In the genomic region with DNA sequence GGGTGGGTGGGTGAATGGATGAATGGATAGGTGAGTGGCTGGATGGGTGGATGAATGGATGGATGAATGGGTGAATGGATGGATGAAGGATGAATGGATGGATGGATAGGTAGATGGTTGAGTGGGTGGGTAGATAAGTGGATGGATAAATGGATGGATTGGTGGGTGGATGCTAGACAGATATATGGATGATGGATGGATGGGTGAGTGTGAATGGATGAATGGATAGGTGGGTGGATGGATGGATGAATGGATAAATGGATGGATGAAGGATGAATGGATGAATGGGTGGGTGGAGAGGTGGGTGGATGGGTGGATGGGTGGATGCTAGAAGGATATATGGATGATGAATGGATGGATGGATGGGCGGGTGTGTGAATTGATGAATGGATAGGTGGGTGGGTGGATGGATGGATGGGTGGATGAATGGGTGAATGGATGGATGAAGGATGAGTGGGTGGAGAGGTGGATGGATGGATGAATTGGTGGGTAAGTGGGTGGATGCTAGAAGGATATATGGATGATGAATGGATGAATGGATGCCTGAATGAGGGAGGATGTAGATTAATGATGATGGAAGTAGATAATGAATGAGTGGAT, we compare ENCODE assay signal across 1 cellular context.
TF ChIP-seq lines count a peak whose summit lies in the region.

No MANE protein-coding gene starts in this region.

TF ChIP-seq in IMR-90, 13 proteins besides CTCF, POLR2A, EP300 and RAD21 (continued from another document):
- TF ChIP-seq FOS (IDR thresholded peaks at IDR 0.05; ENCODE audit: low read depth, low read length) (no peak), CHD1 (IDR thresholded peaks at IDR 0.05; ENCODE audit: low read depth, low read length) (no peak), NFE2L2 (IDR thresholded peaks at IDR 0.05; ENCODE audit: low read depth, low read length) (no peak)
- TF ChIP-seq, protein P1, sequence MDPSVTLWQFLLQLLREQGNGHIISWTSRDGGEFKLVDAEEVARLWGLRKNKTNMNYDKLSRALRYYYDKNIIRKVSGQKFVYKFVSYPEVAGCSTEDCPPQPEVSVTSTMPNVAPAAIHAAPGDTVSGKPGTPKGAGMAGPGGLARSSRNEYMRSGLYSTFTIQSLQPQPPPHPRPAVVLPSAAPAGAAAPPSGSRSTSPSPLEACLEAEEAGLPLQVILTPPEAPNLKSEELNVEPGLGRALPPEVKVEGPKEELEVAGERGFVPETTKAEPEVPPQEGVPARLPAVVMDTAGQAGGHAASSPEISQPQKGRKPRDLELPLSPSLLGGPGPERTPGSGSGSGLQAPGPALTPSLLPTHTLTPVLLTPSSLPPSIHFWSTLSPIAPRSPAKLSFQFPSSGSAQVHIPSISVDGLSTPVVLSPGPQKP (IDR thresholded peaks at IDR 0.05; ENCODE audit: borderline replicate concordance, low read depth, low read length) = no peak
